In the genomic region with DNA sequence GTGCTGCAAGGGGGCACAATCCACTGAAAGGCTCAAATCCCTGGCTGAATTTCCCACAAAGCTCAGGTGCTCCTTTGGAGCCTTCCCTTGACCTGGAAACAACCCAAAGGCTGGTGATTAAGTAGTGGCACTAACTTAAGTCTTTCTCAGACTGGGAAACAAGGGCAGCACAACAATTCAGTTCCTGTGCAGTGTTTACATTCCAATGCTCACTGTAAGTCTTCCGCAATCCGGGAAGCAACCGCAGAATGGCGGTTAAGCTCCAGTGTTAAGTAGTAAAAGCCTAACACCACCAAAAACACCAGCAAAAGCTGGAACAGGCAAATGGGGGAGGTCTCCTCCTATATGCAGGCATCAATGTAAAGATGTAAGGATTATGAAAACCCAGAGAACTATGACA, we compare ENCODE assay signal across 24 cellular contexts.
"Had no signal": no experiment of that assay in that cellular context is flagged by ENCODE, and none has a peak within 500 bp of the region (broad histone marks: within the 10 kb centered on the region; RNA-seq: fewer than 3 reads in every experiment).

No MANE protein-coding gene starts in this region.

- H3K27me3 ChIP-seq: brain microvascular endothelial cell, gastrocnemius medialis, heart left ventricle, sigmoid colon, transverse colon, uterus had no signal

- H3K36me3 ChIP-seq: brain microvascular endothelial cell, gastrocnemius medialis, heart left ventricle, sigmoid colon, transverse colon, uterus had no signal

- H3K27ac ChIP-seq: brain microvascular endothelial cell, gastrocnemius medialis, heart left ventricle, sigmoid colon, transverse colon, uterus had no signal

- H3K4me1 ChIP-seq: gastrocnemius medialis, heart left ventricle, sigmoid colon, transverse colon, uterus had no signal

- H3K4me3 ChIP-seq: gastrocnemius medialis, heart left ventricle, mucosa of descending colon, sigmoid colon, transverse colon, uterus had no signal

- ATAC-seq: activated CD8-positive, alpha-beta memory T cell treated with anti-CD3 and anti-CD28 coated beads, Interleukin-2, amount 10 ng/mL, durations not matched to agents 7 days and 5 days; effector memory CD8-positive, alpha-beta T cell; esophagus mucosa; gastrocnemius medialis; heart left ventricle; left cardiac atrium; mucosa of descending colon; stimulated activated naive B cell treated with anti-CD40 and anti-IgM and Interleukin-4, amounts not matched to agents 10 μg/mL and 1 μg/mL and 100 μg/mL, for 72 hours had no signal

- DNase-seq: activated CD4-positive, alpha-beta memory T cell treated with anti-CD3 and anti-CD28 coated beads, Interleukin-2, amount 10 ng/mL, durations not matched to agents 7 days and 5 days; activated CD4-positive, alpha-beta T cell treated with anti-CD3 and anti-CD28 coated beads for 48 hours; activated CD8-positive, alpha-beta memory T cell treated with anti-CD3 and anti-CD28 coated beads, Interleukin-2, amount 10 ng/mL, durations not matched to agents 7 days and 5 days; activated effector memory CD4-positive, alpha-beta T cell treated with anti-CD3 and anti-CD28 coated beads, Interleukin-2, amount 50 U/mL, for 16 hours; activated naive CD4-positive, alpha-beta T cell treated with anti-CD3 and anti-CD28 coated beads, Interleukin-2, amount 10 ng/mL, durations not matched to agents 7 days and 5 days; activated T-cell treated with anti-CD3 and anti-CD28 coated beads for 4 hours; aorta; brain microvascular endothelial cell; central memory CD4-positive, alpha-beta T cell; effector memory CD8-positive, alpha-beta T cell; gastrocnemius medialis; heart left ventricle; islet precursor cell; left cardiac atrium; mucosa of descending colon; nephron progenitor cell; nucleus accumbens; sigmoid colon; stimulated activated CD4-positive, alpha-beta T cell treated with anti-CD3 and anti-CD28 coated beads, Interleukin-2, amount 100 ng/mL, for 48 hours; stimulated activated CD8-positive, alpha-beta memory T cell treated with anti-CD3 and anti-CD28 coated beads, Interleukin-4, amount 100 ng/mL, for 48 hours; stimulated activated naive B cell treated with anti-CD40 and anti-IgM and Interleukin-4, amounts not matched to agents 10 μg/mL and 1 μg/mL and 100 μg/mL, for 72 hours; transverse colon; uterus had no signal
